In genomic region chr19:4897146-4897545, GRCh38 we compare ENCODE assay signal across 20 cellular contexts. TPM values are rescaled to one million over a fixed set of nuclear protein-coding genes. Genes with fewer than 3 reads are reported as not detected.
"Had no signal": no experiment of that assay in that cellular context is flagged by ENCODE, and none has a peak within 500 bp of the region (broad histone marks: within the 10 kb centered on the region; RNA-seq: fewer than 3 reads in every experiment).

No MANE protein-coding gene starts in this region.

- H3K27me3 ChIP-seq: cardiac muscle cell, gastroesophageal sphincter, right atrium auricular region, transverse colon had no signal

- H3K9me3 Mint-ChIP-seq: activated CD4-positive, alpha-beta memory T cell treated with anti-CD3 and anti-CD28 coated beads for 36 hours; activated naive CD4-positive, alpha-beta T cell treated with anti-CD3 and anti-CD28 coated beads, Interleukin-2, amount 50 U/mL, for 72 hours; activated T-cell treated with anti-CD3 and anti-CD28 coated beads, Interleukin-2, amount 50 U/mL, for 4 hours; naive thymus-derived CD8-positive, alpha-beta T cell; T-cell had no signal

- H3K27ac ChIP-seq: cardiac muscle cell, gastroesophageal sphincter, heart right ventricle, right atrium auricular region, skin epidermis, transverse colon, VCaP had no signal

- H3K27me3 Mint-ChIP-seq: activated CD4-positive, alpha-beta memory T cell treated with anti-CD3 and anti-CD28 coated beads for 36 hours; naive thymus-derived CD8-positive, alpha-beta T cell; T-cell had no signal

- H3K4me1 ChIP-seq: gastroesophageal sphincter, right atrium auricular region, transverse colon had no signal

- H3K4me3 Mint-ChIP-seq: activated CD4-positive, alpha-beta memory T cell treated with anti-CD3 and anti-CD28 coated beads for 36 hours; activated T-cell treated with anti-CD3 and anti-CD28 coated beads, Interleukin-2, amount 50 U/mL, for 4 hours; naive thymus-derived CD8-positive, alpha-beta T cell; T-cell had no signal

- DNase-seq: activated CD4-positive, alpha-beta memory T cell treated with anti-CD3 and anti-CD28 coated beads for 36 hours; activated effector memory CD4-positive, alpha-beta T cell treated with Interleukin-2 at 50 U/mL for 16 hours; activated T-cell treated with anti-CD3 and anti-CD28 coated beads, Interleukin-2, amount 50 U/mL, for 4 hours; heart right ventricle; left colon; naive thymus-derived CD8-positive, alpha-beta T cell; nucleus accumbens; stimulated activated CD4-positive, alpha-beta T cell treated with anti-CD3 and anti-CD28 coated beads, Interleukin-4, amount 100 ng/mL, for 4 hours; stimulated activated CD8-positive, alpha-beta memory T cell treated with anti-CD3 and anti-CD28 coated beads, Interleukin-4, amount 100 ng/mL, for 48 hours; stimulated activated naive CD8-positive, alpha-beta T cell treated with anti-CD3 and anti-CD28 coated beads, Interleukin-15, Interleukin-2, amounts not matched to agents 100 U/mL and 50 U/mL, for 24 hours; T-cell; transverse colon had no signal

- H3K27ac Mint-ChIP-seq: activated CD4-positive, alpha-beta memory T cell treated with anti-CD3 and anti-CD28 coated beads for 36 hours; T-cell had no signal

- H3K36me3 Mint-ChIP-seq: activated CD4-positive, alpha-beta memory T cell treated with anti-CD3 and anti-CD28 coated beads for 36 hours; activated naive CD4-positive, alpha-beta T cell treated with anti-CD3 and anti-CD28 coated beads, Interleukin-2, amount 50 U/mL, for 72 hours; T-cell had no signal

- H3K36me3 ChIP-seq: cardiac muscle cell, gastroesophageal sphincter, heart right ventricle, right atrium auricular region, transverse colon had no signal

- H3K9me3 ChIP-seq: gastroesophageal sphincter, heart right ventricle, right atrium auricular region, transverse colon had no signal

- H3K4me3 ChIP-seq: cardiac muscle cell, gastroesophageal sphincter, heart right ventricle, right atrium auricular region, skin epidermis, transverse colon had no signal

RNA-seq across cellular contexts. Expression of gene ARRDC5, which starts 5.5 kb away (rescaled TPM):
- total RNA-seq: cardiac muscle cell, epithelial cell of proximal tubule, mammary epithelial cell, right atrium auricular region had no signal
